In genomic region chr9:4982720-4983482, GRCh38 we compare ENCODE assay signal across 14 cellular contexts. TPM values are rescaled to one million over a fixed set of nuclear protein-coding genes. Genes with fewer than 3 reads are reported as not detected.
DNase-seq lines count a peak whose midpoint lies in the region; ATAC-seq and TF ChIP-seq lines count a peak whose summit lies in the region.
"Had no signal": no experiment of that assay in that cellular context is flagged by ENCODE, and none has a peak within 500 bp of the region (broad histone marks: within the 10 kb centered on the region; RNA-seq: fewer than 3 reads in every experiment).

No MANE protein-coding gene starts in this region.

- H2BK12ac ChIP-seq in mesenchymal stem cell (ENCODE audit: low read length in 2 of 2) = no peak overlapping the region

- H3K4me1 Mint-ChIP-seq in CD14-positive monocyte (peaks cover 58% of the 10 kb centered on the region), natural killer cell (peaks cover 27 to 44% of the 10 kb centered on the region in 2 donors)
- H3K4me1 Mint-ChIP-seq in T-helper 2 cell treated with Interferon-gamma antibody and Interleukin-4, amounts not matched to agents 5 μg/mL and 100 μg/mL, for 36 hours (ENCODE audit: low read depth) = peaks cover 50% of the 10 kb centered on the region

- H3K4ac ChIP-seq in mesenchymal stem cell (ENCODE audit: low read depth in 1 of 2, low read length in 2 of 2) = no peak overlapping the region

- no peak overlapping the region for H3K23ac ChIP-seq in mesenchymal stem cell (ENCODE audit: low read length in 2 of 2)

- H2BK5ac ChIP-seq in mesenchymal stem cell (ENCODE audit: low read depth, low read length, poor library complexity, severe bottlenecking) = no peak overlapping the region

- H3K18ac ChIP-seq in mesenchymal stem cell (ENCODE audit: low read depth in 1 of 2, low read length in 2 of 2) = no peak overlapping the region

- peaks cover 0 to 2% (median 0%) of the 10 kb centered on the region in 3 donors for H3K27me3 Mint-ChIP-seq in CD14-positive monocyte (ENCODE audit: low read depth in 3 of 3)
- no peaks in the 10 kb centered on the region for H3K27me3 Mint-ChIP-seq in T-helper 2 cell treated with Interferon-gamma antibody and Interleukin-4, amounts not matched to agents 5 μg/mL and 100 μg/mL, for 36 hours (ENCODE audit: low read depth)
- peaks cover 0 to 13% of the 10 kb centered on the region in 2 donors for H3K27me3 Mint-ChIP-seq in natural killer cell (ENCODE audit: low read depth in 2 of 2)

- no peak overlapping the region for H3K14ac ChIP-seq in mesenchymal stem cell (ENCODE audit: low read length in 2 of 2)

- peak overlapping the region; percentile 86 for H3K4me3 ChIP-seq in GM12865 (ENCODE audit: low read depth, low read length)
- no peak overlapping the region for H3K4me3 ChIP-seq in mesenchymal stem cell (ENCODE audit: insufficient read depth in 1 of 2, low read depth in 1 of 2, low read length in 2 of 2)
- H3K4me3 ChIP-seq in MG63 = no peak overlapping the region

- TF ChIP-seq CTCF in CD14-positive monocyte (IDR thresholded peaks at IDR 0.05) (no peak), GM12865 (IDR thresholded peaks at IDR 0.05; ENCODE audit: insufficient read depth, low read depth, low read length, missing control alignments) (no peak), natural killer cell (IDR thresholded peaks at IDR 0.05) (no peak)

- H3K27me3 ChIP-seq in mesenchymal stem cell (ENCODE audit: control insufficient read depth in 1 of 2, insufficient read depth in 1 of 2, low read length in 2 of 2) (no peaks in the 10 kb centered on the region), MG63 (no peaks in the 10 kb centered on the region)
- H3K27me3 ChIP-seq: heart right ventricle had no signal

- H4K91ac ChIP-seq in mesenchymal stem cell (ENCODE audit: low read length) = no peak overlapping the region

- peaks cover 0 to 7% of the 10 kb centered on the region in 2 experiments for H3K36me3 ChIP-seq in mesenchymal stem cell (ENCODE audit: control insufficient read depth in 1 of 2, insufficient read depth in 2 of 2, low read depth in 1 of 2, low read length in 2 of 2)
- H3K36me3 ChIP-seq in MG63 = no peaks in the 10 kb centered on the region

- no peak overlapping the region for H3K27ac ChIP-seq in mesenchymal stem cell (ENCODE audit: low read length, poor library complexity, severe bottlenecking)

- 100% methylated on average over 1 of the region's 2 CpGs for WGBS in mesenchymal stem cell

- no peak overlapping the region for H2AFZ ChIP-seq in mesenchymal stem cell (ENCODE audit: low read depth, low read length)

- H3K36me3 Mint-ChIP-seq in CD14-positive monocyte = peaks cover 4% of the 10 kb centered on the region in 2 donors
- peaks cover 22% of the 10 kb centered on the region for H3K36me3 Mint-ChIP-seq in T-helper 2 cell treated with Interferon-gamma antibody and Interleukin-4, amounts not matched to agents 5 μg/mL and 100 μg/mL, for 36 hours (ENCODE audit: low read depth)
- H3K36me3 Mint-ChIP-seq in natural killer cell = no peaks in the 10 kb centered on the region

- H3K4me2 ChIP-seq in mesenchymal stem cell (ENCODE audit: low read length, poor library complexity, severe bottlenecking) = no peak overlapping the region

- no peaks in the 10 kb centered on the region for H3K9me3 Mint-ChIP-seq in CD14-positive monocyte
- H3K9me3 Mint-ChIP-seq in T-helper 2 cell treated with Interferon-gamma antibody and Interleukin-4, amounts not matched to agents 5 μg/mL and 100 μg/mL, for 36 hours = no peaks in the 10 kb centered on the region
- H3K9me3 Mint-ChIP-seq in natural killer cell = no peaks in the 10 kb centered on the region

- peaks cover 2% of the 10 kb centered on the region for H3K4me1 ChIP-seq in mesenchymal stem cell (ENCODE audit: control insufficient read depth, insufficient read depth, low read depth, low read length)

- intact Hi-C loops in CD14-positive monocyte (cut with micrococcal nuclease) = loop anchor here (2.0 to 10.0 kb wide), 5 partner anchors 44 to 642 kb away; partner anchors contain the start of genes CD274 (in 1 of the 2), CDC37L1 (in 1 of the 2), RCL1 (in 1 of the 2) and RIC1 (in 1 of the 2)
- intact Hi-C loops in natural killer cell (cut with micrococcal nuclease) = loop anchor here (10.0 kb wide), 2 partner anchors 318 to 642 kb away; partner anchors contain the start of genes PLPP6, RIC1 and SPATA6L

- H3K27ac Mint-ChIP-seq in CD14-positive monocyte = peak overlapping the region; percentile 89 to 99 (median 97)
- peak overlapping the region; percentile 76 for H3K27ac Mint-ChIP-seq in T-helper 2 cell treated with Interferon-gamma antibody and Interleukin-4, amounts not matched to agents 5 μg/mL and 100 μg/mL, for 36 hours
- no peak overlapping the region for H3K27ac Mint-ChIP-seq in natural killer cell

- no peak overlapping the region for H4K8ac ChIP-seq in mesenchymal stem cell (ENCODE audit: low read length)

- H3K79me1 ChIP-seq in mesenchymal stem cell (replicated peaks; ENCODE audit: low read length, poor library complexity, severe bottlenecking) = peaks cover 2% of the 10 kb centered on the region

- H3K9me3 ChIP-seq in mesenchymal stem cell (ENCODE audit: control insufficient read depth, low read length) (no peaks in the 10 kb centered on the region), MG63 (no peaks in the 10 kb centered on the region)
- H3K9me3 ChIP-seq: heart right ventricle had no signal

- no peak overlapping the region for H2AK5ac ChIP-seq in mesenchymal stem cell (ENCODE audit: low read length, severe bottlenecking)

- no peak overlapping the region for H2BK120ac ChIP-seq in mesenchymal stem cell (ENCODE audit: low read depth, low read length)

- H3K4me3 Mint-ChIP-seq in CD14-positive monocyte = peak overlapping the region in 1 of 2 donors; percentile 31
- H3K4me3 Mint-ChIP-seq in T-helper 2 cell treated with Interferon-gamma antibody and Interleukin-4, amounts not matched to agents 5 μg/mL and 100 μg/mL, for 36 hours = no peak overlapping the region
- H3K4me3 Mint-ChIP-seq in natural killer cell = peak overlapping the region; percentile 4

- no peak overlapping the region for H3K9ac ChIP-seq in mesenchymal stem cell (ENCODE audit: low read length)

- DNase-seq in CD14-positive monocyte (ENCODE audit: low spot score) (no peak), GM12865 (ENCODE audit: low read depth) (peak; percentile 48), natural killer cell (no peak), mesenchymal stem cell (no peak), MG63 (no peak)
- no peak for DNase-seq in T-helper 2 cell treated with Interferon-gamma antibody and Interleukin-4, amounts not matched to agents 5 μg/mL and 100 μg/mL, for 36 hours (ENCODE audit: low spot score)
- DNase-seq: amniotic stem cell; heart right ventricle; NCI-H1417 treated with DMSO at 0.1 percent for 48 hours; right cardiac atrium; stimulated activated CD4-positive, alpha-beta T cell treated with anti-CD3 and anti-CD28 coated beads, Interleukin-4, amount 100 ng/mL, for 1 hour; T-helper 17 cell had no signal

- no peak for ATAC-seq in natural killer cell
- ATAC-seq in HG03460 (IDR thresholded peaks at IDR 0.05; ENCODE audit: unreplicated experiment) = no peak
- ATAC-seq: heart right ventricle, left lobe of liver, right cardiac atrium, T-helper 17 cell had no signal

- H2BK15ac ChIP-seq in mesenchymal stem cell (ENCODE audit: low read depth, poor library complexity, severe bottlenecking) = no peak overlapping the region

RNA-seq across cellular contexts. Expression of gene JAK2, which starts 2.2 kb away (rescaled TPM):
- polyA plus RNA-seq in CD14-positive monocyte = 10 to 100 TPM; 23.5 to 34.7 TPM
- total RNA-seq in natural killer cell = 10 to 100 TPM; 20.8 to 43.9 (median 30.0) TPM
- 6.6 TPM for polyA plus RNA-seq in mesenchymal stem cell (2013, experiment 1 of 2)
- 6.4 TPM for polyA plus RNA-seq in mesenchymal stem cell (2013, experiment 2 of 2)
- total RNA-seq in MG63 (2014; rRNA removed; shearing (Covaris generic); ENCODE audit: low replicate concordance) = 0.81 and 4.2 TPM in 2 replicates

Comparison
In these comparisons a context has a peak if more than half of its experiments do, and no peak if none do; other contexts are left out.
1. H3K27ac Mint-ChIP-seq: peak in CD14-positive monocyte (7 of 7) and T-helper 2 cell treated with Interferon-gamma antibody and Interleukin-4, amounts not matched to agents 5 μg/mL and 100 μg/mL, for 36 hours (single experiment); none in natural killer cell (0 of 2).